In genomic region chr10:47451275-47451997, GRCh38 we compare ENCODE assay signal across 23 cellular contexts. TPM values are rescaled to one million over a fixed set of nuclear protein-coding genes. Genes with fewer than 3 reads are reported as not detected.
"Had no signal": no experiment of that assay in that cellular context is flagged by ENCODE, and none has a peak within 500 bp of the region (broad histone marks: within the 10 kb centered on the region; RNA-seq: fewer than 3 reads in every experiment).

No MANE protein-coding gene starts in this region.

- H3K36me3 Mint-ChIP-seq: activated CD4-positive, alpha-beta memory T cell treated with anti-CD3 and anti-CD28 coated beads for 36 hours; activated naive CD8-positive, alpha-beta T cell treated with anti-CD3 and anti-CD28 coated beads, Interleukin-2, amount 10 ng/mL, durations not matched to agents 7 days and 5 days had no signal

- H3K27ac Mint-ChIP-seq: activated B cell treated with CpG ODN at 0.5 μM for 24 hours; activated CD4-positive, alpha-beta memory T cell treated with anti-CD3 and anti-CD28 coated beads for 36 hours; activated naive CD4-positive, alpha-beta T cell treated with anti-CD3 and anti-CD28 coated beads for 36 hours; activated naive CD8-positive, alpha-beta T cell treated with anti-CD3 and anti-CD28 coated beads, Interleukin-2, amount 10 ng/mL, durations not matched to agents 7 days and 5 days; activated T-cell treated with anti-CD3 and anti-CD28 coated beads, Interleukin-2, amount 50 U/mL, for 72 hours; progenitor cell of endocrine pancreas; T-helper 1 cell treated with Interleukin-12 subunit alpha and Interleukin-12 subunit beta and Interleukin-4 antibody, amounts not matched to agents 30 μg/mL and 1 μg/mL, for 36 hours had no signal

- DNase-seq: activated B cell treated with CpG ODN at 0.5 μM for 24 hours; activated CD4-positive, alpha-beta memory T cell treated with anti-CD3 and anti-CD28 coated beads for 36 hours; activated CD4-positive, alpha-beta T cell treated with anti-CD3 and anti-CD28 coated beads for 48 hours; activated effector memory CD4-positive, alpha-beta T cell treated with Interleukin-2 at 50 U/mL for 16 hours; activated naive CD4-positive, alpha-beta T cell treated with anti-CD3 and anti-CD28 coated beads for 36 hours; activated naive CD8-positive, alpha-beta T cell treated with anti-CD3 and anti-CD28 coated beads, Interleukin-2, amount 10 ng/mL, durations not matched to agents 7 days and 5 days; activated T-cell treated with anti-CD3 and anti-CD28 coated beads, Interleukin-2, amount 50 U/mL, for 72 hours; amniotic stem cell; foreskin fibroblast; heart right ventricle; midbrain; stimulated activated CD4-positive, alpha-beta T cell treated with anti-CD3 and anti-CD28 coated beads, Interleukin-4, amount 100 ng/mL, for 24 hours; stimulated activated naive CD8-positive, alpha-beta T cell treated with anti-CD3 and anti-CD28 coated beads, Interleukin-15, Interleukin-2, amounts not matched to agents 100 U/mL and 50 U/mL, for 24 hours; T1000 had no signal

- H3K9me3 Mint-ChIP-seq: activated B cell treated with CpG ODN at 0.5 μM for 24 hours; activated CD4-positive, alpha-beta memory T cell treated with anti-CD3 and anti-CD28 coated beads for 36 hours; activated naive CD8-positive, alpha-beta T cell treated with anti-CD3 and anti-CD28 coated beads, Interleukin-2, amount 10 ng/mL, durations not matched to agents 7 days and 5 days; nephron; T-helper 1 cell treated with Interleukin-12 subunit alpha and Interleukin-12 subunit beta and Interleukin-4 antibody, amounts not matched to agents 30 μg/mL and 1 μg/mL, for 36 hours had no signal

- H3K36me3 ChIP-seq: breast epithelium, heart right ventricle, upper lobe of left lung had no signal

- H3K4me3 ChIP-seq: breast epithelium, heart right ventricle, upper lobe of left lung had no signal

- H3K27ac ChIP-seq: breast epithelium, heart right ventricle, upper lobe of left lung had no signal

- H3K27me3 ChIP-seq: breast epithelium, upper lobe of left lung had no signal

- ATAC-seq: activated T-cell treated with anti-CD3 and anti-CD28 coated beads, Interleukin-2, amount 50 U/mL, for 72 hours; stimulated activated naive CD8-positive, alpha-beta T cell treated with anti-CD3 and anti-CD28 coated beads, Interleukin-15, Interleukin-2, amounts not matched to agents 100 U/mL and 50 U/mL, for 24 hours had no signal

- H3K4me3 Mint-ChIP-seq: activated B cell treated with CpG ODN at 0.5 μM for 24 hours; activated CD4-positive, alpha-beta memory T cell treated with anti-CD3 and anti-CD28 coated beads for 36 hours; activated naive CD4-positive, alpha-beta T cell treated with anti-CD3 and anti-CD28 coated beads for 36 hours; activated naive CD8-positive, alpha-beta T cell treated with anti-CD3 and anti-CD28 coated beads, Interleukin-2, amount 10 ng/mL, durations not matched to agents 7 days and 5 days; activated T-cell treated with anti-CD3 and anti-CD28 coated beads, Interleukin-2, amount 50 U/mL, for 72 hours; nephron; T-helper 1 cell treated with Interleukin-12 subunit alpha and Interleukin-12 subunit beta and Interleukin-4 antibody, amounts not matched to agents 30 μg/mL and 1 μg/mL, for 36 hours had no signal

- H3K4me1 ChIP-seq: breast epithelium, heart right ventricle, upper lobe of left lung had no signal

RNA-seq across cellular contexts. Expression of gene ANXA8, which starts 32.5 kb away (rescaled TPM):
- total RNA-seq: activated B cell treated with CpG ODN at 0.5 μM for 24 hours; activated CD4-positive, alpha-beta memory T cell treated with anti-CD3 and anti-CD28 coated beads for 36 hours; activated naive CD4-positive, alpha-beta T cell treated with anti-CD3 and anti-CD28 coated beads for 36 hours; activated T-cell treated with anti-CD3 and anti-CD28 coated beads, Interleukin-2, amount 50 U/mL, for 72 hours; fibroblast of lung; lung microvascular endothelial cell; progenitor cell of endocrine pancreas had no signal

RNA-seq across cellular contexts. Expression of gene FAM25G, which starts 40.1 kb away (rescaled TPM):
- total RNA-seq: activated CD4-positive, alpha-beta memory T cell treated with anti-CD3 and anti-CD28 coated beads for 36 hours; activated naive CD4-positive, alpha-beta T cell treated with anti-CD3 and anti-CD28 coated beads for 36 hours; activated naive CD8-positive, alpha-beta T cell treated with anti-CD3 and anti-CD28 coated beads, Interleukin-2, amount 10 ng/mL, durations not matched to agents 7 days and 5 days; activated T-cell treated with anti-CD3 and anti-CD28 coated beads, Interleukin-2, amount 50 U/mL, for 72 hours; breast epithelium; epithelial cell of proximal tubule; fibroblast of lung; heart right ventricle; lung microvascular endothelial cell; progenitor cell of endocrine pancreas; subcutaneous adipose tissue; upper lobe of left lung had no signal
- polyA plus RNA-seq: fibroblast of lung, heart right ventricle had no signal
